9 cellular contexts compared by ENCODE assay signal in the genomic region with DNA sequence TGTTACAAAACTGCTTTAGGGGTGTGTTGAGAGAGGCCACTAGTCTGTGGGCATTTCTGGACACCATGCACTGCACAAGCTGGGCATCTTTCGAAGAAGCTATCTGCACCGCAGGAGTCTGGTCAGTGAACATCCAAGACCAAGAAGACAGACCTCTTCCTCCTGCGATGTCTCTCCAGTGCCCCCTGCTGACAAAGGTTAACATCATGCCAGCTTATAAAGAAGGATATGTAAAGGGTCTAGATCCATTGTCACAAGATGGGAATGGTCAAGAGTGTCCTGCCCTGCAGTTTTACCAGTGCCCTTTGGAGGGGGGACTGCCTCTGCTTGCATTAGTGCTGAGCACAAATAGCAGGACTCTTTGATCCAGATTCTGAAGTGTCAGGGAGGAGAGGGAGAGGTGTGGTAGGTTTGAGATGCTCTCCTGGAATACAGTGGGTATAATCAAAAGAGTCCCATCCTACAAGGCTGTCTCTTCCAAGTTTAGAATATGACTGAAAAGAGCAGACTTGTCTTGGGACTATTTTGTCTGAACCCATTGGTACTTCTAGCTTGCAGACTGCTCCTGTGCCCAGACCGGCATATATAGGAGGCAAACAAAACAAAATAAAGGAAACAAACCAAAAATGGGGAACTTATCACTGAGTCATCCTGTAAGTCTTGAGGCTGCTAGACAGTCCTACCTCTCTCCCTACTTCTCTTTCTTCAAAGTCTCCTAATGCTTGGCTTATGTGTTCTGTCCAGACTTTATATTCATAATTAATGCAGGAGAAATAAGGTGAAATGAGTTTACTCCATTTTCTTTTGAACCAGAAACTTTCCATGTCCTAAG.
DNase-seq lines count a peak whose midpoint lies in the region; ATAC-seq, FAIRE-seq and TF ChIP-seq lines count a peak whose summit lies in the region.
"Had no signal": no experiment of that assay in that cellular context is flagged by ENCODE, and none has a peak within 500 bp of the region (broad histone marks: within the 10 kb centered on the region; RNA-seq: fewer than 3 reads in every experiment).

No MANE protein-coding gene starts in this region.

- no peak overlapping the region for H3K4me3 ChIP-seq in astrocyte (ENCODE audit: insufficient read depth, low read depth, low read length)
- H3K4me3 ChIP-seq: BLaER1 had no signal

- H3K9ac ChIP-seq in astrocyte (ENCODE audit: low read length), result no peak overlapping the region
- H3K9ac ChIP-seq: BLaER1 had no signal

- H3K36me3 Mint-ChIP-seq in astrocyte (ENCODE audit: low read depth, unreplicated experiment), result no peaks in the 10 kb centered on the region

- peaks cover 1% of the 10 kb centered on the region for H3K9me3 Mint-ChIP-seq in astrocyte (ENCODE audit: unreplicated experiment)

- H3K4me2 ChIP-seq in astrocyte (ENCODE audit: low read length), result no peak overlapping the region
- H3K4me2 ChIP-seq: BLaER1 had no signal

- H3K27ac ChIP-seq in astrocyte (ENCODE audit: low read depth, low read length), result no peak overlapping the region
- H3K27ac ChIP-seq: BLaER1 had no signal

- H3K27ac Mint-ChIP-seq in astrocyte (ENCODE audit: unreplicated experiment), result no peak overlapping the region

- H3K4me3 Mint-ChIP-seq in astrocyte (ENCODE audit: unreplicated experiment), result no peak overlapping the region

- H3K36me3 ChIP-seq in astrocyte (ENCODE audit: insufficient read depth, low read length), result no peaks in the 10 kb centered on the region
- H3K36me3 ChIP-seq: BLaER1 had no signal

- no peaks in the 10 kb centered on the region for H4K20me1 ChIP-seq in astrocyte (ENCODE audit: insufficient read depth, low read length)
- H4K20me1 ChIP-seq: BLaER1 had no signal

- H3K27me3 Mint-ChIP-seq in astrocyte (ENCODE audit: low read depth, unreplicated experiment), result no peaks in the 10 kb centered on the region

- H3K4me1 ChIP-seq in astrocyte (ENCODE audit: insufficient read depth, low read length), result peaks cover 4% of the 10 kb centered on the region
- H3K4me1 ChIP-seq: BLaER1 had no signal

- ATAC-seq in HG02798 (IDR thresholded peaks at IDR 0.05; ENCODE audit: poor library complexity, unreplicated experiment) (peak; percentile 77), GM18873 (IDR thresholded peaks at IDR 0.05; ENCODE audit: low FRiP score, unreplicated experiment) (no peak)

- FAIRE-seq in astrocyte (lab: Jason Lieb, UNC), result peak; percentile 45

- H3K9me3 ChIP-seq in astrocyte (ENCODE audit: insufficient read depth, low read depth, low read length), result no peaks in the 10 kb centered on the region
- H3K9me3 ChIP-seq: BLaER1 had no signal

- H3K4me1 Mint-ChIP-seq in astrocyte (ENCODE audit: low read depth, unreplicated experiment), result no peaks in the 10 kb centered on the region

- DNase-seq in NCI-H2196 (lab: John Stamatoyannopoulos, UW; ENCODE audit: unreplicated experiment) (peak; percentile 7), NCI-H2196 treated with DMSO at 0.1 percent for 48 hours (lab: John Stamatoyannopoulos, UW; ENCODE audit: unreplicated experiment) (no peak), NCI-H446 (lab: John Stamatoyannopoulos, UW) (peak; percentile 44 to 61), astrocyte (ENCODE audit: low read depth) (peak; percentile 55), hippocampal formation (lab: John Stamatoyannopoulos, UW) (peak; percentile 5 to 17), stromal cell of bone marrow (ENCODE audit: low read depth) (peak; percentile 51)

- H3K27me3 ChIP-seq in astrocyte (ENCODE audit: insufficient read depth, low read length), result no peaks in the 10 kb centered on the region
- H3K27me3 ChIP-seq: BLaER1 had no signal

- peak; percentile 63 for TF ChIP-seq CTCF in astrocyte (IDR thresholded peaks at IDR 0.05; ENCODE audit: insufficient read depth, low read depth, low read length)

- H3K79me2 ChIP-seq in astrocyte (ENCODE audit: insufficient read depth, low read length), result no peaks in the 10 kb centered on the region

- H2AFZ ChIP-seq in astrocyte (ENCODE audit: low read depth, low read length), result no peak overlapping the region
